Comparison of ENCODE assay signal across 21 cellular contexts in the genomic region with DNA sequence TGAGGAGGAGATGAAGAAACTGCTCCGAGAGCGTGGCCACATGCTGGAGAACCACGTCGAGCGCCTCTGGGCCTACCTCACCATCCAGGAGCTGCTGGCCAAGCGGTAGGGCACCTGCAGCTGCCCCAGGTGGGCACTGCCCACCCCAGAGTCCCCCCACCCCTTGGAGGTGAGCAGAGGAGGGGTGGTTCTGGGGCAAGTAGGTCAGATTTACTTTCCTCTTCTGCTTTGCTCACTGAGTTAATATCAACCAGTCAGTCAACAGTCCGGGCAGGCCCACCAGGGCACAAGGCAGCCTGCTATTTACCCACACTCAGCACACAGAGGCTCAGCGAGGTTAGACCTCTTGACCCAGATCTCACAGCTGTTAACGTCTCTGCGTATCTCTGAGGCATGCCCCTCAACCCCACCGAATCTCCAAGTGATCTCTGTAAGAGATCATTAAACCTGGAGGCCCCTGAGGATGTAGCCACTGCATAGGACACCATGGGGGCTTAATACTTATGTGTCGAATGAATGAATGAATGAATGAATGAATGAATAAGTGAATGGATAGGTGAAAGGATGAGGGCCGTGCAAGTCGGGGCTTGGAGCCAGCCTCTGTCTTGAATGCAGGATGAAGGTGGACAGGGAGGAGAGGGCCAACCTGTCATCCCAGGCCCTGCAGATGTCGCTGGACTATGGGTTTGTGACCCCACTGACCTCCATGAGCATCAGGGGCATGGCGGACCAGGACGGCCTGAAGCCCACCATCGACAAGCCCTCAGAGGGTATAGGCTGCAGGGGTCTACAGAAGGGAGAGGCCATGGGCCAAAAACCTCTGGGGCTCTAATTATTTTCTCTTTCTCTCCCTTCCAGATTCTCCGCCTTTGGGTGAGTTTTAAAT. TPM values are rescaled to one million over a fixed set of nuclear protein-coding genes. Genes with fewer than 3 reads are reported as not detected.
DNase-seq lines count a peak whose midpoint lies in the region; ATAC-seq, FAIRE-seq and TF ChIP-seq lines count a peak whose summit lies in the region.
"Had no signal": no experiment of that assay in that cellular context is flagged by ENCODE, and none has a peak within 500 bp of the region (broad histone marks: within the 10 kb centered on the region; RNA-seq: fewer than 3 reads in every experiment).

No MANE protein-coding gene starts in this region.

- DNase-seq in left cardiac atrium: peak; percentile 12
- DNase-seq in Right ventricle myocardium inferior (ENCODE audit: missing footprints): no peak
- peak; percentile 49 for DNase-seq in kidney
- DNase-seq in osteoblast (ENCODE audit: insufficient read length, low spot score, missing footprints): peak; percentile 53
- no peak for DNase-seq in NCI-H82 (lab: John Stamatoyannopoulos, UW)
- DNase-seq: KG1, NCI-H1105 treated with DMSO at 0.1 percent for 48 hours, NCI-H1694, NCI-H2081 treated with DMSO at 0.1 percent for 48 hours, NCI-H446 treated with DMSO at 0.1 percent for 48 hours, NCI-H69, SHP77 had no signal

- no peaks in the 10 kb centered on the region for H3K79me2 ChIP-seq in osteoblast (ENCODE audit: insufficient read depth, low read length)

- ATAC-seq in left cardiac atrium: no peak
- ATAC-seq in Right ventricle myocardium inferior: no peak
- ATAC-seq in GM19328 (IDR thresholded peaks at IDR 0.05; ENCODE audit: unreplicated experiment): no peak
- no peak for ATAC-seq in HG02759 (IDR thresholded peaks at IDR 0.05; ENCODE audit: unreplicated experiment)
- ATAC-seq: Panc1 had no signal

- TF ChIP-seq CTCF in kidney (IDR thresholded peaks at IDR 0.05; ENCODE audit: borderline replicate concordance, extremely low read depth, insufficient read depth): no peak
- no peak for TF ChIP-seq CTCF in osteoblast (IDR thresholded peaks at IDR 0.05; ENCODE audit: extremely low read depth, low read depth, low read length)

- no peak overlapping the region for H2AFZ ChIP-seq in osteoblast (ENCODE audit: low read length)

- H4K20me1 ChIP-seq in osteoblast (ENCODE audit: insufficient read depth, low read length): no peaks in the 10 kb centered on the region
- H4K20me1 ChIP-seq: BLaER1 treated with 17β-estradiol and CSF1 and Interleukin-3, amounts not matched to agents 10 nM and 100 nM had no signal

- no peaks in the 10 kb centered on the region for H3K4me1 ChIP-seq in kidney (ENCODE audit: control insufficient read depth in 1 of 2, insufficient read depth in 1 of 2, low read depth in 1 of 2, low read length in 2 of 2)
- no peaks in the 10 kb centered on the region for H3K4me1 ChIP-seq in osteoblast (ENCODE audit: insufficient read depth, low read length)

- H3K9me3 ChIP-seq in kidney (ENCODE audit: control insufficient read depth in 1 of 2, low read length in 2 of 2) (no peaks in the 10 kb centered on the region), osteoblast (ENCODE audit: low read depth, low read length) (no peaks in the 10 kb centered on the region)
- H3K9me3 ChIP-seq: BLaER1 treated with 17β-estradiol and CSF1 and Interleukin-3, amounts not matched to agents 10 nM and 100 nM had no signal

- no peak for FAIRE-seq in kidney (lab: Jason Lieb, UNC)
- FAIRE-seq: A204.1, D721Med, GM12891, GM18507, H1 had no signal

- no peak overlapping the region for H3K4me2 ChIP-seq in osteoblast (ENCODE audit: insufficient read depth, low read length)
- H3K4me2 ChIP-seq: BLaER1 treated with 17β-estradiol and CSF1 and Interleukin-3, amounts not matched to agents 10 nM and 100 nM had no signal

- peaks cover 20% of the 10 kb centered on the region for H3K27me3 ChIP-seq in osteoblast (ENCODE audit: insufficient read depth, low read length)

- H3K36me3 ChIP-seq in kidney (ENCODE audit: control insufficient read depth in 1 of 2, insufficient read depth in 2 of 2, low read length in 2 of 2) (no peaks in the 10 kb centered on the region), osteoblast (ENCODE audit: insufficient read depth, low read length) (no peaks in the 10 kb centered on the region)
- H3K36me3 ChIP-seq: BLaER1 treated with 17β-estradiol and CSF1 and Interleukin-3, amounts not matched to agents 10 nM and 100 nM had no signal

- intact Hi-C loops in left cardiac atrium (cut with DNase I): no loop called here
- intact Hi-C loops in Right ventricle myocardium inferior (cut with DNase I): no loop called here
- intact Hi-C loops in kidney (cut with DNase I): no loop called here

- H3K27ac ChIP-seq in kidney (ENCODE audit: low read depth in 2 of 2, low read length in 2 of 2) (no peak overlapping the region), osteoblast (ENCODE audit: low read depth, low read length) (no peak overlapping the region)
- H3K27ac ChIP-seq: BLaER1 treated with 17β-estradiol and CSF1 and Interleukin-3, amounts not matched to agents 10 nM and 100 nM had no signal

- H3K4me3 ChIP-seq in kidney (ENCODE audit: low read length in 2 of 2): no peak overlapping the region
- H3K4me3 ChIP-seq in osteoblast (ENCODE audit: insufficient read depth, low read length): no peak overlapping the region
- H3K4me3 ChIP-seq: BLaER1 treated with 17β-estradiol and CSF1 and Interleukin-3, amounts not matched to agents 10 nM and 100 nM had no signal

- no peak overlapping the region for H3K9ac ChIP-seq in kidney (ENCODE audit: low read length in 2 of 2)
- H3K9ac ChIP-seq: BLaER1 treated with 17β-estradiol and CSF1 and Interleukin-3, amounts not matched to agents 10 nM and 100 nM had no signal

RNA-seq across cellular contexts. Expression of gene ITIH3, which starts 8.0 kb away (rescaled TPM):
- under 1 TPM; 0.55 to 0.62 TPM for total RNA-seq in left cardiac atrium
- 0.43 TPM for total RNA-seq in Right ventricle myocardium inferior
- total RNA-seq in kidney: 2.3 TPM
- polyA plus RNA-seq in kidney (ENCODE audit: insufficient read depth, low read depth, low replicate concordance): 2.1 TPM
- total RNA-seq in osteoblast: under 0.01 TPM in 1 of 2 replicates, not detected in the other
- total RNA-seq: H1 had no signal
- polyA plus RNA-seq: H1 had no signal

RNA-seq across cellular contexts. Expression of gene ITIH1, which starts 9.2 kb away (rescaled TPM):
- total RNA-seq in left cardiac atrium (not detected), Right ventricle myocardium inferior (not detected), kidney (0.22 TPM), osteoblast (not detected in 2 replicates)
- polyA plus RNA-seq in kidney (ENCODE audit: insufficient read depth, low read depth, low replicate concordance): not detected
- total RNA-seq: H1 had no signal
- polyA plus RNA-seq: H1 had no signal

RNA-seq across cellular contexts. Expression of gene NEK4, which starts 15.8 kb away (rescaled TPM):
- total RNA-seq in left cardiac atrium (10 to 100 TPM; 14.8 to 16.9 TPM), Right ventricle myocardium inferior (20.4 TPM), kidney (27.9 TPM), osteoblast (22.7 and 24.6 TPM in 2 replicates)
- polyA plus RNA-seq in kidney (ENCODE audit: insufficient read depth, low read depth, low replicate concordance): 5.5 TPM

RNA-seq across cellular contexts. Expression of gene ITIH4, which starts 43.9 kb away (rescaled TPM):
- total RNA-seq in left cardiac atrium (1 to 10 TPM; 5.2 to 7.0 TPM), Right ventricle myocardium inferior (5.0 TPM), kidney (15.4 TPM), osteoblast (2.5 and 3.5 TPM in 2 replicates)
- polyA plus RNA-seq in kidney (ENCODE audit: insufficient read depth, low read depth, low replicate concordance): 12.9 TPM

RNA-seq across cellular contexts. Expression of gene MUSTN1, which starts 48.2 kb away (rescaled TPM):
- total RNA-seq in left cardiac atrium (10 to 100 TPM; 14.8 to 33.4 TPM), Right ventricle myocardium inferior (26.5 TPM), kidney (18.6 TPM), osteoblast (1.4 TPM in 1 of 2 replicates, not detected in the other)
- polyA plus RNA-seq in kidney (ENCODE audit: insufficient read depth, low read depth, low replicate concordance): 47.8 TPM

Comparison
In these comparisons a context has a peak if more than half of its experiments do, and no peak if none do; other contexts are left out.
1. DNase-seq: peak in left cardiac atrium (single experiment), kidney (single experiment) and osteoblast (single experiment); none in Right ventricle myocardium inferior (single experiment) and NCI-H82 (single experiment).